Comparison of ENCODE assay signal across 1 cellular context in the genomic region with DNA sequence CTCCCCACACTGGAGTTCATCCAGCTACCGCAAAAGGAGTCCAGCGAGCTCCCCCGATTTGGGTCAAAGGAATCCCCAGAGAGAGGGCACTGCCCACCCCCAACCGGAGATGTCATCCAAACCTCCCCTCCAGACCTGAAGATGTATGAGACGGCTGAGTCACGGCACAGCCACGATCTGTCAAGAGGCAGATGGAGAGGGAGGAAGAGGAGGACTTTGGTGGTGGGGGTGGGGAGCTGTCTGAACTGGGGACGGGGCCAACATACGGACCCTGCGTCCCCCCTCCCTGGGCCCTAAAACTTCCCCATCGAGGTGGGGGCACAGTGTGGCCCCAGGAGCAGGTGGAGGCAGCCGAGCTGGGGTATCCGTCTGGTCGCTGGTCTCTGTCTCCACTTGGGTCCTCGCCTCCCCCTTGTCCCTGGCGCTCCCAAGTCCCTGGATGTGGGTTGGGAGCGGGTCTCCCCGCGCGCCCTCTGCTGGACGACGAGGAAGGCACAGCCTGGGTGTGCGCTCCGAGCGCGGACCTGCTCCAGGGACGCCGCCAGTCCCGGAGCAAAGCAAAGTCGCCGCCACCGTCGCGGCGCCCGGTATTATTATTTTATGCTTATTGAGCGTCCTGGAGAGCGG.
A peak's percentile ranks its signal among the peaks of the same experiment; 100 is the strongest.
TF ChIP-seq lines count a peak whose summit lies in the region.

No MANE protein-coding gene starts in this region.

TF ChIP-seq in K562, 482 proteins besides CTCF, POLR2A, EP300 and RAD21 (continued from another document and continues in another):
- TF ChIP-seq, protein P1, sequence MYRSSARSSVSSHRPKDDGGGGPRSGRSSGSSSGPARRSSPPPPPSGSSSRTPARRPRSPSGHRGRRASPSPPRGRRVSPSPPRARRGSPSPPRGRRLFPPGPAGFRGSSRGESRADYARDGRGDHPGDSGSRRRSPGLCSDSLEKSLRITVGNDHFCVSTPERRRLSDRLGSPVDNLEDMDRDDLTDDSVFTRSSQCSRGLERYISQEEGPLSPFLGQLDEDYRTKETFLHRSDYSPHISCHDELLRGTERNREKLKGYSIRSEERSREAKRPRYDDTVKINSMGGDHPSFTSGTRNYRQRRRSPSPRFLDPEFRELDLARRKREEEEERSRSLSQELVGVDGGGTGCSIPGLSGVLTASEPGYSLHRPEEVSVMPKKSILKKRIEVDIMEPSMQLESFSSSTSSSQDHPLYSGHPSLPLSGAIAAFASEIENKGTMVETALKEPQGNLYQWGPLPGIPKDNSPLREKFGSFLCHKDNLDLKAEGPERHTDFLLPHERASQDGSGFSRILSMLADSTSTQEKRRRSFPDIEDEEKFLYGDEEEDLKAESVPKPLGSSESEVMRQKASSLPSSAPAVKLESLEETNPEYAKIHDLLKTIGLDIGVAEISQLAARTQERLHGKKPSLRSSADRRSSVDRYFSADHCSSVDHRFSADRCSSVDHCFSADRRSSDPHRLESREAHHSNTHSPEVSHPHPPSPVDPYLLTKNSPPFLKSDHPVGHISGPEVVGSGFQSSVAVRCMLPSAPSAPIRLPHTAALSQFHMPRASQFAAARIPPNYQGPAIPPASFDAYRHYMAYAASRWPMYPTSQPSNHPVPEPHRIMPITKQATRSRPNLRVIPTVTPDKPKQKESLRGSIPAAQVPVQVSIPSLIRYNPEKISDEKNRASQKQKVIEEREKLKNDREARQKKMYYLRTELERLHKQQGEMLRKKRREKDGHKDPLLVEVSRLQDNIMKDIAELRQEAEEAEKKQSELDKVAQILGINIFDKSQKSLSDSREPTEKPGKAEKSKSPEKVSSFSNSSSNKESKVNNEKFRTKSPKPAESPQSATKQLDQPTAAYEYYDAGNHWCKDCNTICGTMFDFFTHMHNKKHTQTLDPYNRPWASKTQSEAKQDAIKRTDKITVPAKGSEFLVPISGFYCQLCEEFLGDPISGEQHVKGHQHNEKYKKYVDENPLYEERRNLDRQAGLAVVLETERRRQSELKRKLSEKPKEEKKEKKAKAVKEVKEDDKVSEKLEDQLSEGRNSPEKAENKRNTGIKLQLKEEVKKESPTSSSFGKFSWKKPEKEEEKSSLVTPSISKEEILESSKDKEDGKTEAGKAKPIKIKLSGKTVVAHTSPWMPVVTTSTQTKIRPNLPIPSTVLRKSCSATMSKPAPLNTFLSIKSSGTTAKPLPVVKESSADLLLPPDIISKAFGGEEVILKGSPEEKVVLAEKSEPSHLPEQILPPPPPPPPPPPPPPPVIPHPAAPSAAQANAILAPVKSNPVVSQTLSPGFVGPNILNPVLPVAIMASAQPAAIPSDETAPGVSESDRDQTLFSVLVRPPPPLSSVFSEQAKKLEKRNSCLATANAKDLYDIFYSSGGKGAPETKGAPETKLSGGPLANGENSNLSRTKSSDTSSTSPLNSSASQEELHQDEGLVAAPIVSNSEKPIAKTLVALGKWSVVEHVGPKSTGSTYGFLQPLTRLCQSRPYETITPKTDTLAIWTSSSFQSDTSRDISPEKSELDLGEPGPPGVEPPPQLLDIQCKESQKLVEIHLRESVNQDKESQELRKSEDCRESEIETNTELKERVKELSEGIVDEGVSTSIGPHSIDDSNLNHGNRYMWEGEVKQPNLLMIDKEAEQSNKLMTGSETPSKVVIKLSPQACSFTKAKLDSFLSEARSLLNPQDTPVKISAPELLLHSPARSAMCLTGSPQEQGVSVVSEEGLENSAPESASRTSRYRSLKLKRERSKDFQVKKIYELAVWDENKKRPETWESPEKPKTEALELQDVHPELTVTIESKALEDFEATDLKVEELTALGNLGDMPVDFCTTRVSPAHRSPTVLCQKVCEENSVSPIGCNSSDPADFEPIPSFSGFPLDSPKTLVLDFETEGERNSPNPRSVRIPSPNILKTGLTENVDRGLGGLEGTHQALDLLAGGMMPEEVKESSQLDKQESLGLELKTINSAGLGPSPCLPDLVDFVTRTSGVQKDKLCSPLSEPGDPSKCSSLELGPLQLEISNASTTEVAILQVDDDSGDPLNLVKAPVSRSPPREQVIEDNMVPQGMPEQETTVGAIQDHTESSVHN (IDR thresholded peaks at IDR 0.05; ENCODE audit: borderline replicate concordance in 1 of 2, low read depth in 1 of 2): no peak
- TF ChIP-seq NCOR1 (IDR thresholded peaks at IDR 0.05): 0 out of 2 replicates have a peak, but pooled peaks have one; percentile 22
- peak; percentile 69 to 88 for TF ChIP-seq MAZ (CRISPR knock-in tag; conservative IDR thresholded peaks at IDR 0.05 in 1 of 2, IDR thresholded peaks at IDR 0.05 in 1 of 2)
- TF ChIP-seq KLF13 (tag; IDR thresholded peaks at IDR 0.05; ENCODE audit: borderline replicate concordance, low read depth): peak; percentile 13; the same call in 1 of the 2 replicates
- TF ChIP-seq, protein P2, sequence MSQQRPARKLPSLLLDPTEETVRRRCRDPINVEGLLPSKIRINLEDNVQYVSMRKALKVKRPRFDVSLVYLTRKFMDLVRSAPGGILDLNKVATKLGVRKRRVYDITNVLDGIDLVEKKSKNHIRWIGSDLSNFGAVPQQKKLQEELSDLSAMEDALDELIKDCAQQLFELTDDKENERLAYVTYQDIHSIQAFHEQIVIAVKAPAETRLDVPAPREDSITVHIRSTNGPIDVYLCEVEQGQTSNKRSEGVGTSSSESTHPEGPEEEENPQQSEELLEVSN (IDR thresholded peaks at IDR 0.05; ENCODE audit: borderline replicate concordance in 1 of 2, extremely low read depth in 1 of 2, insufficient read depth in 1 of 2, insufficient read length in 1 of 2, low read depth in 1 of 2, low read length in 1 of 2, poor library complexity in 1 of 2, severe bottlenecking in 1 of 2): peak in 1 of 2 experiments; percentile 42
- TF ChIP-seq MEF2D (tag; conservative IDR thresholded peaks at IDR 0.05; ENCODE audit: low read depth): 0 out of 2 replicates have a peak, but pooled peaks have one; percentile 39
- TF ChIP-seq RB1 (IDR thresholded peaks at IDR 0.05; ENCODE audit: low read depth): peak; percentile 92
- TF ChIP-seq SMARCE1 (IDR thresholded peaks at IDR 0.05): peak; percentile 55
- TF ChIP-seq ESRRA (IDR thresholded peaks at IDR 0.05; ENCODE audit: borderline replicate concordance, low read depth): peak; percentile 55; the same call in 1 of the 2 replicates
- peak; percentile 18 for TF ChIP-seq U2AF1 (optimal IDR thresholded peaks at IDR 0.05; ENCODE audit: low read depth, low read length)
- peak; percentile 85; the same call in 1 of the 2 replicates for TF ChIP-seq NBN (IDR thresholded peaks at IDR 0.05; ENCODE audit: low read depth)
- TF ChIP-seq BCL6 (CRISPR knock-in tag; IDR thresholded peaks at IDR 0.05): no peak
- TF ChIP-seq, protein P3, sequence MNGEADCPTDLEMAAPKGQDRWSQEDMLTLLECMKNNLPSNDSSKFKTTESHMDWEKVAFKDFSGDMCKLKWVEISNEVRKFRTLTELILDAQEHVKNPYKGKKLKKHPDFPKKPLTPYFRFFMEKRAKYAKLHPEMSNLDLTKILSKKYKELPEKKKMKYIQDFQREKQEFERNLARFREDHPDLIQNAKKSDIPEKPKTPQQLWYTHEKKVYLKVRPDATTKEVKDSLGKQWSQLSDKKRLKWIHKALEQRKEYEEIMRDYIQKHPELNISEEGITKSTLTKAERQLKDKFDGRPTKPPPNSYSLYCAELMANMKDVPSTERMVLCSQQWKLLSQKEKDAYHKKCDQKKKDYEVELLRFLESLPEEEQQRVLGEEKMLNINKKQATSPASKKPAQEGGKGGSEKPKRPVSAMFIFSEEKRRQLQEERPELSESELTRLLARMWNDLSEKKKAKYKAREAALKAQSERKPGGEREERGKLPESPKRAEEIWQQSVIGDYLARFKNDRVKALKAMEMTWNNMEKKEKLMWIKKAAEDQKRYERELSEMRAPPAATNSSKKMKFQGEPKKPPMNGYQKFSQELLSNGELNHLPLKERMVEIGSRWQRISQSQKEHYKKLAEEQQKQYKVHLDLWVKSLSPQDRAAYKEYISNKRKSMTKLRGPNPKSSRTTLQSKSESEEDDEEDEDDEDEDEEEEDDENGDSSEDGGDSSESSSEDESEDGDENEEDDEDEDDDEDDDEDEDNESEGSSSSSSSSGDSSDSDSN (IDR thresholded peaks at IDR 0.05; ENCODE audit: borderline replicate concordance in 1 of 2, low read depth in 2 of 2, low read length in 2 of 2): 0 out of 4 replicates have a peak, but pooled peaks of 1 of the 2 experiments have one; percentile 44
- TF ChIP-seq, protein P4, sequence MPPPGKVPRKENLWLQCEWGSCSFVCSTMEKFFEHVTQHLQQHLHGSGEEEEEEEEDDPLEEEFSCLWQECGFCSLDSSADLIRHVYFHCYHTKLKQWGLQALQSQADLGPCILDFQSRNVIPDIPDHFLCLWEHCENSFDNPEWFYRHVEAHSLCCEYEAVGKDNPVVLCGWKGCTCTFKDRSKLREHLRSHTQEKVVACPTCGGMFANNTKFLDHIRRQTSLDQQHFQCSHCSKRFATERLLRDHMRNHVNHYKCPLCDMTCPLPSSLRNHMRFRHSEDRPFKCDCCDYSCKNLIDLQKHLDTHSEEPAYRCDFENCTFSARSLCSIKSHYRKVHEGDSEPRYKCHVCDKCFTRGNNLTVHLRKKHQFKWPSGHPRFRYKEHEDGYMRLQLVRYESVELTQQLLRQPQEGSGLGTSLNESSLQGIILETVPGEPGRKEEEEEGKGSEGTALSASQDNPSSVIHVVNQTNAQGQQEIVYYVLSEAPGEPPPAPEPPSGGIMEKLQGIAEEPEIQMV (tag; conservative IDR thresholded peaks at IDR 0.05; ENCODE audit: low read depth): peak; percentile 100
- peak; percentile 89 for TF ChIP-seq FIP1L1 (IDR thresholded peaks at IDR 0.05; ENCODE audit: low read depth, low read length, poor library complexity, severe bottlenecking)
- TF ChIP-seq ZNF12 (CRISPR knock-in tag; IDR thresholded peaks at IDR 0.05): no peak
- TF ChIP-seq, protein P5, sequence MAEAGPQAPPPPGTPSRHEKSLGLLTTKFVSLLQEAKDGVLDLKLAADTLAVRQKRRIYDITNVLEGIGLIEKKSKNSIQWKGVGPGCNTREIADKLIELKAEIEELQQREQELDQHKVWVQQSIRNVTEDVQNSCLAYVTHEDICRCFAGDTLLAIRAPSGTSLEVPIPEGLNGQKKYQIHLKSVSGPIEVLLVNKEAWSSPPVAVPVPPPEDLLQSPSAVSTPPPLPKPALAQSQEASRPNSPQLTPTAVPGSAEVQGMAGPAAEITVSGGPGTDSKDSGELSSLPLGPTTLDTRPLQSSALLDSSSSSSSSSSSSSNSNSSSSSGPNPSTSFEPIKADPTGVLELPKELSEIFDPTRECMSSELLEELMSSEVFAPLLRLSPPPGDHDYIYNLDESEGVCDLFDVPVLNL (CRISPR knock-in tag; IDR thresholded peaks at IDR 0.05; ENCODE audit: low read depth): no peak
- TF ChIP-seq NCOA1 (IDR thresholded peaks at IDR 0.05; ENCODE audit: low read depth): peak; percentile 26; the same call in 1 of the 2 replicates
- TF ChIP-seq CBX1 (IDR thresholded peaks at IDR 0.05; ENCODE audit: low read depth): no peak
- TF ChIP-seq ZBTB7A (IDR thresholded peaks at IDR 0.05; ENCODE audit: borderline replicate concordance, control insufficient read depth, low read depth, low read length): peak; percentile 92
- peak; percentile 88; the same call in 1 of the 2 replicates for TF ChIP-seq XRCC5 (IDR thresholded peaks at IDR 0.05; ENCODE audit: low read depth, low read length)
- TF ChIP-seq BHLHE40 (IDR thresholded peaks at IDR 0.05; ENCODE audit: low read length): no peak
- peak; percentile 27 for TF ChIP-seq ZNF316 (IDR thresholded peaks at IDR 0.05)
- TF ChIP-seq MTA3 (IDR thresholded peaks at IDR 0.05; ENCODE audit: borderline replicate concordance): peak; percentile 79; the same call in 1 of the 2 replicates
- TF ChIP-seq GABPB1 (CRISPR knock-in tag; IDR thresholded peaks at IDR 0.05): peak; percentile 77
- peak; percentile 11; the same call in 1 of the 2 replicates for TF ChIP-seq POLR2AphosphoS5 (IDR thresholded peaks at IDR 0.05; ENCODE audit: control insufficient read depth, insufficient read depth, low read depth, low read length)
- TF ChIP-seq L3MBTL2 (IDR thresholded peaks at IDR 0.05): 0 out of 2 replicates have a peak, but pooled peaks have one; percentile 55
- TF ChIP-seq, protein P6, sequence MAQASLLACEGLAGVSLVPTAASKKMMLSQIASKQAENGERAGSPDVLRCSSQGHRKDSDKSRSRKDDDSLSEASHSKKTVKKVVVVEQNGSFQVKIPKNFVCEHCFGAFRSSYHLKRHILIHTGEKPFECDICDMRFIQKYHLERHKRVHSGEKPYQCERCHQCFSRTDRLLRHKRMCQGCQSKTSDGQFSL (CRISPR knock-in tag; IDR thresholded peaks at IDR 0.05): peak; percentile 68; the same call in 1 of the 2 replicates
- TF ChIP-seq, protein P6 (tag; IDR thresholded peaks at IDR 0.05): no peak
- TF ChIP-seq NFE2 (IDR thresholded peaks at IDR 0.05; ENCODE audit: low read depth): peak; percentile 81
- TF ChIP-seq PHF8 (IDR thresholded peaks at IDR 0.05; ENCODE audit: borderline replicate concordance, low read length): peak; percentile 23; the same call in 1 of the 2 replicates
- peak; percentile 72; the same call in 1 of the 2 replicates for TF ChIP-seq MTA1 (IDR thresholded peaks at IDR 0.05; ENCODE audit: borderline replicate concordance)
- TF ChIP-seq BRD9 (IDR thresholded peaks at IDR 0.05; ENCODE audit: low read depth, partially characterized antibody): peak; percentile 35
- TF ChIP-seq CXXC5 (CRISPR knock-in tag; IDR thresholded peaks at IDR 0.05): peak; percentile 77
- TF ChIP-seq ZC3H11A (IDR thresholded peaks at IDR 0.05; ENCODE audit: low read depth, low read length): no peak
- no peak for TF ChIP-seq PHB2 (IDR thresholded peaks at IDR 0.05; ENCODE audit: low read depth)
- TF ChIP-seq, protein P7, sequence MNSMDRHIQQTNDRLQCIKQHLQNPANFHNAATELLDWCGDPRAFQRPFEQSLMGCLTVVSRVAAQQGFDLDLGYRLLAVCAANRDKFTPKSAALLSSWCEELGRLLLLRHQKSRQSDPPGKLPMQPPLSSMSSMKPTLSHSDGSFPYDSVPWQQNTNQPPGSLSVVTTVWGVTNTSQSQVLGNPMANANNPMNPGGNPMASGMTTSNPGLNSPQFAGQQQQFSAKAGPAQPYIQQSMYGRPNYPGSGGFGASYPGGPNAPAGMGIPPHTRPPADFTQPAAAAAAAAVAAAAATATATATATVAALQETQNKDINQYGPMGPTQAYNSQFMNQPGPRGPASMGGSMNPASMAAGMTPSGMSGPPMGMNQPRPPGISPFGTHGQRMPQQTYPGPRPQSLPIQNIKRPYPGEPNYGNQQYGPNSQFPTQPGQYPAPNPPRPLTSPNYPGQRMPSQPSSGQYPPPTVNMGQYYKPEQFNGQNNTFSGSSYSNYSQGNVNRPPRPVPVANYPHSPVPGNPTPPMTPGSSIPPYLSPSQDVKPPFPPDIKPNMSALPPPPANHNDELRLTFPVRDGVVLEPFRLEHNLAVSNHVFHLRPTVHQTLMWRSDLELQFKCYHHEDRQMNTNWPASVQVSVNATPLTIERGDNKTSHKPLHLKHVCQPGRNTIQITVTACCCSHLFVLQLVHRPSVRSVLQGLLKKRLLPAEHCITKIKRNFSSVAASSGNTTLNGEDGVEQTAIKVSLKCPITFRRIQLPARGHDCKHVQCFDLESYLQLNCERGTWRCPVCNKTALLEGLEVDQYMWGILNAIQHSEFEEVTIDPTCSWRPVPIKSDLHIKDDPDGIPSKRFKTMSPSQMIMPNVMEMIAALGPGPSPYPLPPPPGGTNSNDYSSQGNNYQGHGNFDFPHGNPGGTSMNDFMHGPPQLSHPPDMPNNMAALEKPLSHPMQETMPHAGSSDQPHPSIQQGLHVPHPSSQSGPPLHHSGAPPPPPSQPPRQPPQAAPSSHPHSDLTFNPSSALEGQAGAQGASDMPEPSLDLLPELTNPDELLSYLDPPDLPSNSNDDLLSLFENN (IDR thresholded peaks at IDR 0.05; ENCODE audit: low read depth in 2 of 2, low read length in 2 of 2): 0 out of 4 replicates have a peak, but pooled peaks of 1 of the 2 experiments have one; percentile 7
